Comparison of ENCODE assay signal across 9 cellular contexts in genomic region chr10:73907841-73908517, GRCh38. TPM values are rescaled to one million over a fixed set of nuclear protein-coding genes. Genes with fewer than 3 reads are reported as not detected.
DNase-seq lines count a peak whose midpoint lies in the region; ATAC-seq and TF ChIP-seq lines count a peak whose summit lies in the region.
"Had no signal": no experiment of that assay in that cellular context is flagged by ENCODE, and none has a peak within 500 bp of the region (broad histone marks: within the 10 kb centered on the region; RNA-seq: fewer than 3 reads in every experiment).

No MANE protein-coding gene starts in this region.

- H3K4me1 ChIP-seq in Peyer's patch: peaks cover 0 to 33% (median 7%) of the 10 kb centered on the region in 4 donors
- peaks cover 56 to 67% (median 63%) of the 10 kb centered on the region in 4 donors for H3K4me1 ChIP-seq in esophagus muscularis mucosa
- peaks cover 5% of the 10 kb centered on the region; the same call in 1 of the 2 replicates for H3K4me1 ChIP-seq in H9 (ENCODE audit: insufficient read depth, low read length)

- H4K20me1 ChIP-seq in H9 (ENCODE audit: control insufficient read depth, insufficient read depth, insufficient read length): no peaks in the 10 kb centered on the region

- H2BK120ac ChIP-seq in H9 (ENCODE audit: low read depth, low read length, poor library complexity, severe bottlenecking): no peak overlapping the region

- H4K8ac ChIP-seq in H9 (replicated peaks; ENCODE audit: insufficient read length, low read depth, low read length): no peak overlapping the region

- H3K9ac ChIP-seq in H9 (ENCODE audit: extremely low read depth, insufficient read length, low read length): no peak overlapping the region

- H3K36me3 ChIP-seq in Peyer's patch: no peaks in the 10 kb centered on the region
- H3K36me3 ChIP-seq in esophagus muscularis mucosa: peaks cover 0 to 2% (median 0%) of the 10 kb centered on the region in 4 donors

- H3K14ac ChIP-seq in H9 (ENCODE audit: insufficient read depth, low read length): no peak overlapping the region

- no peak overlapping the region for H3K18ac ChIP-seq in H9 (ENCODE audit: insufficient read length, low read depth, low read length)

- peaks cover 14% of the 10 kb centered on the region for H3K23me2 ChIP-seq in H9 (ENCODE audit: insufficient read length, low read depth, low read length, poor library complexity, severe bottlenecking)

- no peak overlapping the region for H2BK12ac ChIP-seq in H9 (ENCODE audit: insufficient read length, low read depth, low read length)

- H3K4me3 Mint-ChIP-seq in H9: no peak overlapping the region

- peaks cover 43 to 44% of the 10 kb centered on the region in 2 experiments for H3K4me1 Mint-ChIP-seq in H9

- no peak overlapping the region for H3K56ac ChIP-seq in H9 (ENCODE audit: insufficient read length, low read depth, low read length)

- H2AK5ac ChIP-seq in H9 (ENCODE audit: insufficient read length, low read length): no peak overlapping the region

- no peak overlapping the region for H2BK5ac ChIP-seq in H9 (ENCODE audit: insufficient read length, low read length)

- H3K23ac ChIP-seq in H9 (ENCODE audit: insufficient read length, low read depth, low read length): no peak overlapping the region

- H3K4me2 ChIP-seq in H9 (ENCODE audit: insufficient read depth, insufficient read length, low read length): no peak overlapping the region

- H3K4me3 ChIP-seq in Peyer's patch: no peak overlapping the region
- H3K4me3 ChIP-seq in esophagus muscularis mucosa: no peak overlapping the region

- intact Hi-C loops in esophagus muscularis mucosa (cut with DNase I): no loop called here

- WGBS in esophagus muscularis mucosa: 90% methylated on average over 6 of the region's 6 CpGs
- no CpG with 5 or more reads among the region's 6 CpGs for WGBS in H9 (ENCODE audit: extremely low coverage, insufficient read length, low lambda C conversion rate)

- no peak overlapping the region for H4K91ac ChIP-seq in H9 (ENCODE audit: insufficient read length, low read depth, low read length)

- H3K27me3 Mint-ChIP-seq in H9 (ENCODE audit: low read depth): peaks cover 47% of the 10 kb centered on the region

- H3K27ac ChIP-seq in Peyer's patch: peak overlapping the region; percentile 57 to 86 (median 62)
- H3K27ac ChIP-seq in esophagus muscularis mucosa (replicated peaks in 1 of 4): peak overlapping the region; percentile 62 to 79 (median 72)
- no peak overlapping the region for H3K27ac ChIP-seq in H9 (ENCODE audit: insufficient read length, low read depth, low read length)

- TF ChIP-seq EP300 in esophagus muscularis mucosa (IDR thresholded peaks at IDR 0.05): no peak

- H3K79me2 ChIP-seq in H9 (ENCODE audit: insufficient read depth, low read length): no peaks in the 10 kb centered on the region

- H3K9me3 Mint-ChIP-seq in H9: no peaks in the 10 kb centered on the region
- H3K9me3 Mint-ChIP-seq: naive B cell had no signal

- DNase-seq in EH (ENCODE audit: low read depth) (peak; percentile 74), Peyer's patch (no peak), esophagus muscularis mucosa (ENCODE audit: extremely low spot score) (no peak), pons (ENCODE audit: low spot score) (peak; percentile 42), NCI-H128 (lab: John Stamatoyannopoulos, UW; ENCODE audit: unreplicated experiment) (no peak), DMS114 treated with DMSO at 0.1 percent for 48 hours (lab: John Stamatoyannopoulos, UW; ENCODE audit: unreplicated experiment) (no peak), H9 (no peak)

- H2BK20ac ChIP-seq in H9 (ENCODE audit: low read depth, low read length, poor library complexity, severe bottlenecking): no peak overlapping the region

- H3K9me3 ChIP-seq in Peyer's patch (no peaks in the 10 kb centered on the region), esophagus muscularis mucosa (no peaks in the 10 kb centered on the region), H9 (ENCODE audit: control insufficient read depth, low read depth, low read length) (no peaks in the 10 kb centered on the region)

- no peak for ATAC-seq in GM19395 (IDR thresholded peaks at IDR 0.05; ENCODE audit: unreplicated experiment)

- H2AFZ ChIP-seq in H9 (ENCODE audit: low read length): no peak overlapping the region

- H3T11ph ChIP-seq in H9 (ENCODE audit: low read length): no peak overlapping the region

- no peak overlapping the region for H3K4ac ChIP-seq in H9 (ENCODE audit: low read depth, low read length)

- no peak for TF ChIP-seq POLR2A in Peyer's patch (IDR thresholded peaks at IDR 0.05)
- TF ChIP-seq POLR2A in esophagus muscularis mucosa (IDR thresholded peaks at IDR 0.05; ENCODE audit: low read depth): peak; percentile 6

- no peak overlapping the region for H4K5ac ChIP-seq in H9 (ENCODE audit: insufficient read length, low read depth, low read length)

- no peak overlapping the region for H2BK15ac ChIP-seq in H9 (ENCODE audit: low read depth, low read length)

- peaks cover 0 to 4% (median 3%) of the 10 kb centered on the region in 3 experiments; a peak in 4 of 7 replicates for H3K36me3 Mint-ChIP-seq in H9 (ENCODE audit: insufficient read depth in 1 of 3, low read depth in 3 of 3)
- H3K36me3 Mint-ChIP-seq: naive B cell had no signal

- no peaks in the 10 kb centered on the region for H3K79me1 ChIP-seq in H9 (ENCODE audit: insufficient read depth, low read depth, low read length, poor library complexity, severe bottlenecking)

- H3K27me3 ChIP-seq in Peyer's patch (no peaks in the 10 kb centered on the region), esophagus muscularis mucosa (peaks cover 0 to 13% (median 0%) of the 10 kb centered on the region in 4 donors), H9 (ENCODE audit: insufficient read depth, low read length) (no peaks in the 10 kb centered on the region; the same call in 1 of the 2 replicates)

- peak overlapping the region in 1 of 3 experiments; percentile 45; a peak in 1 of 7 replicates for H3K27ac Mint-ChIP-seq in H9

- TF ChIP-seq CTCF in Peyer's patch (IDR thresholded peaks at IDR 0.05) (no peak), esophagus muscularis mucosa (IDR thresholded peaks at IDR 0.05) (no peak), H9 (conservative IDR thresholded peaks at IDR 0.05) (no peak)

RNA-seq across cellular contexts. Expression of gene PLAU, which starts 3.0 kb away (rescaled TPM):
- 1 to 10 TPM in 3 of 4 donors, under 1 TPM in 1; 0.53 to 6.6 (median 2.7) TPM for total RNA-seq in Peyer's patch
- total RNA-seq in esophagus muscularis mucosa: 10 to 100 TPM in 1 of 4 donors, 1 to 10 TPM in 3; 4.2 to 38.3 (median 6.9) TPM
- total RNA-seq in H9 (2021): 15.0 and 16.2 TPM in 2 replicates

RNA-seq across cellular contexts. Expression of gene CAMK2G, which starts 33.6 kb away (rescaled TPM):
- total RNA-seq in Peyer's patch (100 to 1,000 TPM in 3 of 4 donors, 10 to 100 TPM in 1; 34.7 to 159 (median 110) TPM), esophagus muscularis mucosa (100 to 1,000 TPM in 3 of 4 donors, 10 to 100 TPM in 1; 96.4 to 201 (median 159) TPM), H9 (2021) (30.4 and 31.8 TPM in 2 replicates)

Comparison
In these comparisons a context has a peak if more than half of its experiments do, and no peak if none do; other contexts are left out.
1. DNase-seq: peak in EH (single experiment) and pons (single experiment); none in Peyer's patch (0 of 3), esophagus muscularis mucosa (single experiment), NCI-H128 (single experiment), DMS114 treated with DMSO at 0.1 percent for 48 hours (single experiment) and H9 (single experiment).